In the genomic region with DNA sequence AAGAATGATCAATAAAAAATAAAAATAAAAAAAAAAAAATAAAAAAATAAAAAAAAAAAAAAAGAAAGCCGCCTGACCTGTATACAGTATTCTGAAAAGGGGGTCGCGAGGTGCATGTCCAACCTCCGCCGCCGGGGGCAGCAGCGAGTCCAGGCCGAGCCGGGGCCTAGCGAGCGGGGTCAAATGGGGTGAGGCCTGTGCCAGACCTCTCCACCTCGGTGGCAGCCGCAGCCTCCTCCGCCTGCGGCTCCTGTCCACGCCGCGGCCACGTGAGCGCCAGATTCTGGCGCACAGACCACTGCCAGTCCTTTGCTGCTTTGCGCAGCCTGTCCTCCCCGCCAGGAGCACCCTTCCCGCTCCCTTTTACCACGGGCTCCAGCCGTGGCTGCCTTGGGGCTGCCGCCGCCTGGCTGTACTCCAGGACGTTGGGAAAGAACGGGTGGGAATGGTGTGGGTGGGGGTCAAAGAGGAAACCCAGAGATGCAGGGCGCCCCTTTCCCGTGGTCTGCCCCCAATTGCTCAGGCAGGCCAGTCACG, we compare ENCODE assay signal across 1 cellular context.
TF ChIP-seq lines count a peak whose summit lies in the region.

No MANE protein-coding gene starts in this region.

TF ChIP-seq in K562, 482 proteins besides CTCF, POLR2A, EP300 and RAD21 (continued from another document and continues in another):
- TF ChIP-seq GATAD2B (IDR thresholded peaks at IDR 0.05; ENCODE audit: borderline replicate concordance) (peak; percentile 90; the same call in 1 of the 2 replicates), ZFP36 (IDR thresholded peaks at IDR 0.05; ENCODE audit: low read depth, low read length, partially characterized antibody) (peak; percentile 68), SAFB (IDR thresholded peaks at IDR 0.05; ENCODE audit: borderline replicate concordance, low read depth, low read length) (peak; percentile 67; the same call in 1 of the 2 replicates), CREBBP (IDR thresholded peaks at IDR 0.05; ENCODE audit: low read depth, low read length) (no peak), ZNF165 (CRISPR knock-in tag; IDR thresholded peaks at IDR 0.05; ENCODE audit: borderline replicate concordance) (no peak), ZFP30 (CRISPR knock-in tag; IDR thresholded peaks at IDR 0.05; ENCODE audit: borderline replicate concordance) (no peak), ZNF830 (CRISPR knock-in tag; IDR thresholded peaks at IDR 0.05) (no peak), MYNN (IDR thresholded peaks at IDR 0.05) (peak; percentile 76; the same call in 1 of the 2 replicates), MYNN (CRISPR knock-in tag; IDR thresholded peaks at IDR 0.05) (no peak), ZNF57 (CRISPR knock-in tag; IDR thresholded peaks at IDR 0.05) (0 out of 2 replicates have a peak, but pooled peaks have one; percentile 13), ZNF668 (CRISPR knock-in tag; IDR thresholded peaks at IDR 0.05) (peak; percentile 80; the same call in 1 of the 2 replicates), EP400 (IDR thresholded peaks at IDR 0.05) (peak; percentile 86), EGR1 (conservative IDR thresholded peaks at IDR 0.05) (peak; percentile 69), JUN (IDR thresholded peaks at IDR 0.05; ENCODE audit: borderline replicate concordance, low read depth, low read length) (peak; percentile 83; the same call in 1 of the 2 replicates), JUN (CRISPR knock-in tag; IDR thresholded peaks at IDR 0.05; ENCODE audit: borderline replicate concordance) (no peak), TOE1 (IDR thresholded peaks at IDR 0.05; ENCODE audit: borderline replicate concordance) (no peak), TOE1 (CRISPR knock-in tag; IDR thresholded peaks at IDR 0.05; ENCODE audit: borderline replicate concordance, low read depth) (no peak), PHF21A (IDR thresholded peaks at IDR 0.05; ENCODE audit: borderline replicate concordance, low read depth) (0 out of 2 replicates have a peak, but pooled peaks have one; percentile 14), NFATC3 (IDR thresholded peaks at IDR 0.05) (no peak), PHTF2 (CRISPR knock-in tag; IDR thresholded peaks at IDR 0.05) (no peak), HMGXB4 (CRISPR knock-in tag; IDR thresholded peaks at IDR 0.05) (0 out of 2 replicates have a peak, but pooled peaks have one; percentile 28), POLR2AphosphoS2 (IDR thresholded peaks at IDR 0.05; ENCODE audit: low read length) (no peak), RFX7 (CRISPR knock-in tag; IDR thresholded peaks at IDR 0.05) (no peak), SAFB2 (IDR thresholded peaks at IDR 0.05; ENCODE audit: borderline replicate concordance, low read depth, low read length, severe bottlenecking) (no peak), SUPT5H (IDR thresholded peaks at IDR 0.05) (peak; percentile 55; the same call in 1 of the 2 replicates), CUX1 (CRISPR knock-in tag; IDR thresholded peaks at IDR 0.05) (no peak), COPS2 (conservative IDR thresholded peaks at IDR 0.05) (no peak), SIX5 (IDR thresholded peaks at IDR 0.05; ENCODE audit: borderline replicate concordance in 1 of 2, insufficient read depth in 1 of 2, low read depth in 1 of 2, low read length in 2 of 2) (no peak), RBM39 (optimal IDR thresholded peaks at IDR 0.05; ENCODE audit: low read depth, low read length) (no peak), SMARCB1 (IDR thresholded peaks at IDR 0.05; ENCODE audit: insufficient read length, low read depth) (no peak), TAL1 (IDR thresholded peaks at IDR 0.05) (no peak), CLOCK (CRISPR knock-in tag; IDR thresholded peaks at IDR 0.05; ENCODE audit: borderline replicate concordance) (no peak), NFXL1 (CRISPR knock-in tag; IDR thresholded peaks at IDR 0.05) (no peak), BRD9 (IDR thresholded peaks at IDR 0.05; ENCODE audit: low read depth, partially characterized antibody) (no peak), ZNF583 (CRISPR knock-in tag; IDR thresholded peaks at IDR 0.05) (0 out of 2 replicates have a peak, but pooled peaks have one; percentile 44), TEAD2 (tag; IDR thresholded peaks at IDR 0.05) (0 out of 2 replicates have a peak, but pooled peaks have one; percentile 37), ETS2 (tag; IDR thresholded peaks at IDR 0.05; ENCODE audit: borderline replicate concordance, poor library complexity, severe bottlenecking) (no peak), NR3C1 (CRISPR knock-in tag; IDR thresholded peaks at IDR 0.05) (no peak), POLR3G (IDR thresholded peaks at IDR 0.05; ENCODE audit: extremely low read depth, insufficient read length, insufficient replicate concordance) (no peak), YY1 (IDR thresholded peaks at IDR 0.05; ENCODE audit: borderline replicate concordance in 1 of 3, control insufficient read depth in 1 of 3, extremely low read depth in 1 of 3, insufficient read depth in 3 of 3, insufficient read length in 1 of 3, insufficient replicate concordance in 2 of 3, low read depth in 1 of 3, low read length in 2 of 3) (peak in 1 of 3 experiments; percentile 45), ZNF143 (CRISPR knock-in tag; IDR thresholded peaks at IDR 0.05) (no peak), THAP7 (CRISPR knock-in tag; IDR thresholded peaks at IDR 0.05) (no peak), ZBTB1 (CRISPR knock-in tag; IDR thresholded peaks at IDR 0.05; ENCODE audit: borderline replicate concordance, low read depth) (peak; percentile 95)
- TF ChIP-seq, protein P1, sequence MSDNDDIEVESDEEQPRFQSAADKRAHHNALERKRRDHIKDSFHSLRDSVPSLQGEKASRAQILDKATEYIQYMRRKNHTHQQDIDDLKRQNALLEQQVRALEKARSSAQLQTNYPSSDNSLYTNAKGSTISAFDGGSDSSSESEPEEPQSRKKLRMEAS (CRISPR knock-in tag; IDR thresholded peaks at IDR 0.05), result peak; percentile 87
- TF ChIP-seq, protein P2, sequence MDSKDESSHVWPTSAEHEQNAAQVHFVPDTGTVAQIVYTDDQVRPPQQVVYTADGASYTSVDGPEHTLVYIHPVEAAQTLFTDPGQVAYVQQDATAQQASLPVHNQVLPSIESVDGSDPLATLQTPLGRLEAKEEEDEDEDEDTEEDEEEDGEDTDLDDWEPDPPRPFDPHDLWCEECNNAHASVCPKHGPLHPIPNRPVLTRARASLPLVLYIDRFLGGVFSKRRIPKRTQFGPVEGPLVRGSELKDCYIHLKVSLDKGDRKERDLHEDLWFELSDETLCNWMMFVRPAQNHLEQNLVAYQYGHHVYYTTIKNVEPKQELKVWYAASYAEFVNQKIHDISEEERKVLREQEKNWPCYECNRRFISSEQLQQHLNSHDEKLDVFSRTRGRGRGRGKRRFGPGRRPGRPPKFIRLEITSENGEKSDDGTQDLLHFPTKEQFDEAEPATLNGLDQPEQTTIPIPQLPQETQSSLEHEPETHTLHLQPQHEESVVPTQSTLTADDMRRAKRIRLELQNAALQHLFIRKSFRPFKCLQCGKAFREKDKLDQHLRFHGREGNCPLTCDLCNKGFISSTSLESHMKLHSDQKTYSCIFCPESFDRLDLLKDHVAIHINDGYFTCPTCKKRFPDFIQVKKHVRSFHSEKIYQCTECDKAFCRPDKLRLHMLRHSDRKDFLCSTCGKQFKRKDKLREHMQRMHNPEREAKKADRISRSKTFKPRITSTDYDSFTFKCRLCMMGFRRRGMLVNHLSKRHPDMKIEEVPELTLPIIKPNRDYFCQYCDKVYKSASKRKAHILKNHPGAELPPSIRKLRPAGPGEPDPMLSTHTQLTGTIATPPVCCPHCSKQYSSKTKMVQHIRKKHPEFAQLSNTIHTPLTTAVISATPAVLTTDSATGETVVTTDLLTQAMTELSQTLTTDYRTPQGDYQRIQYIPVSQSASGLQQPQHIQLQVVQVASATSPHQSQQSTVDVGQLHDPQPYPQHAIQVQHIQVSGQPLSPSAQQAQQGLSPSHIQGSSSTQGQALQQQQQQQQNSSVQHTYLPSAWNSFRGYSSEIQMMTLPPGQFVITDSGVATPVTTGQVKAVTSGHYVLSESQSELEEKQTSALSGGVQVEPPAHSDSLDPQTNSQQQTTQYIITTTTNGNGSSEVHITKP (IDR thresholded peaks at IDR 0.05; ENCODE audit: partially characterized antibody), result peak; percentile 56
- TF ChIP-seq, protein P3, sequence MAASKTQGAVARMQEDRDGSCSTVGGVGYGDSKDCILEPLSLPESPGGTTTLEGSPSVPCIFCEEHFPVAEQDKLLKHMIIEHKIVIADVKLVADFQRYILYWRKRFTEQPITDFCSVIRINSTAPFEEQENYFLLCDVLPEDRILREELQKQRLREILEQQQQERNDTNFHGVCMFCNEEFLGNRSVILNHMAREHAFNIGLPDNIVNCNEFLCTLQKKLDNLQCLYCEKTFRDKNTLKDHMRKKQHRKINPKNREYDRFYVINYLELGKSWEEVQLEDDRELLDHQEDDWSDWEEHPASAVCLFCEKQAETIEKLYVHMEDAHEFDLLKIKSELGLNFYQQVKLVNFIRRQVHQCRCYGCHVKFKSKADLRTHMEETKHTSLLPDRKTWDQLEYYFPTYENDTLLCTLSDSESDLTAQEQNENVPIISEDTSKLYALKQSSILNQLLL (CRISPR knock-in tag; IDR thresholded peaks at IDR 0.05; ENCODE audit: borderline replicate concordance), result no peak
